8 cellular contexts compared by ENCODE assay signal in genomic region chr12:110048242-110049027, GRCh38. TPM values are rescaled to one million over a fixed set of nuclear protein-coding genes. Genes with fewer than 3 reads are reported as not detected.
DNase-seq lines count a peak whose midpoint lies in the region; ATAC-seq and TF ChIP-seq lines count a peak whose summit lies in the region.

TSS of gene C12orf76 (minus strand) at chr12:110048522. CDS start at chr12:110048495, 27 bp downstream.

- no peak for TF ChIP-seq EP300 in upper lobe of left lung (IDR thresholded peaks at IDR 0.05)

- TF ChIP-seq CTCF in GM12865 (IDR thresholded peaks at IDR 0.05; ENCODE audit: insufficient read depth, low read depth, low read length, missing control alignments) = no peak
- peak in 1 of 12 donors; percentile 5 for TF ChIP-seq CTCF in heart left ventricle (IDR thresholded peaks at IDR 0.05)
- TF ChIP-seq CTCF in upper lobe of left lung (IDR thresholded peaks at IDR 0.05) = peak in 2 of 6 experiments; percentile 23 to 36

- DNase-seq in GM12865 (ENCODE audit: low read depth) = peak; percentile 98
- peak; percentile 98 for DNase-seq in NCI-H1417 treated with DMSO at 0.1 percent for 48 hours (lab: John Stamatoyannopoulos, UW)
- peak; percentile 96 for DNase-seq in SW480 (ENCODE audit: low spot score)
- DNase-seq in activated naive CD8-positive, alpha-beta T cell treated with anti-CD3 and anti-CD28 coated beads, Interleukin-2, amount 50 U/mL, for 24 hours = peak; percentile 90
- peak; percentile 94 to 96 (median 96) for DNase-seq in heart left ventricle
- DNase-seq in pons (ENCODE audit: low spot score) = peak; percentile 99
- peak; percentile 94 to 98 for DNase-seq in upper lobe of left lung

- H3K27ac Mint-ChIP-seq in activated naive CD8-positive, alpha-beta T cell treated with anti-CD3 and anti-CD28 coated beads, Interleukin-2, amount 50 U/mL, for 24 hours = peak within 1 kb of the TSS; percentile 90

- TF ChIP-seq POLR2A in heart left ventricle (IDR thresholded peaks at IDR 0.05) (peak in 1 of 2 donors; percentile 62), upper lobe of left lung (IDR thresholded peaks at IDR 0.05) (peak in 3 of 4 donors; percentile 47 to 90 (median 69))

- H3K27me3 Mint-ChIP-seq in activated naive CD8-positive, alpha-beta T cell treated with anti-CD3 and anti-CD28 coated beads, Interleukin-2, amount 50 U/mL, for 24 hours = no peaks in the 10 kb centered on the region

- ATAC-seq in HG02763 (IDR thresholded peaks at IDR 0.05; ENCODE audit: unreplicated experiment) = peak; percentile 98
- peak; percentile 100 for ATAC-seq in activated naive CD8-positive, alpha-beta T cell treated with anti-CD3 and anti-CD28 coated beads, Interleukin-2, amount 50 U/mL, for 24 hours
- ATAC-seq in heart left ventricle = peak; percentile 95 to 99 (median 98)
- peak; percentile 98 to 100 for ATAC-seq in upper lobe of left lung (ENCODE audit: low FRiP score in 2 of 2)

- WGBS in heart left ventricle, 4 donors = 3 to 4% (median 3%) methylated on average over 28 to 47 of the region's 47 CpGs
- WGBS in upper lobe of left lung, 2 donors = 2 to 5% methylated on average over 18 to 38 of the region's 47 CpGs

- H3K27ac ChIP-seq in heart left ventricle = peak within 1 kb of the TSS in 11 of 12 donors; percentile 33 to 87 (median 72)
- peak within 1 kb of the TSS; percentile 70 to 88 (median 80) for H3K27ac ChIP-seq in upper lobe of left lung

- H3K27me3 ChIP-seq in heart left ventricle (no peaks in the 10 kb centered on the region), upper lobe of left lung (no peaks in the 10 kb centered on the region)

- H3K36me3 ChIP-seq in heart left ventricle (peaks cover 0 to 6% (median 0%) of the 10 kb centered on the region in 9 donors), upper lobe of left lung (peaks cover 0 to 11% (median 2%) of the 10 kb centered on the region in 4 donors)

- H3K9me3 Mint-ChIP-seq in activated naive CD8-positive, alpha-beta T cell treated with anti-CD3 and anti-CD28 coated beads, Interleukin-2, amount 50 U/mL, for 24 hours = no peaks in the 10 kb centered on the region

- H3K9me3 ChIP-seq in heart left ventricle = no peaks in the 10 kb centered on the region
- H3K9me3 ChIP-seq in upper lobe of left lung = no peaks in the 10 kb centered on the region

- H3K4me1 ChIP-seq in heart left ventricle = peaks cover 0 to 30% (median 16%) of the 10 kb centered on the region in 12 donors
- peaks cover 18 to 32% (median 23%) of the 10 kb centered on the region in 4 donors for H3K4me1 ChIP-seq in upper lobe of left lung

- peak within 1 kb of the TSS; percentile 83 for H3K4me3 Mint-ChIP-seq in activated naive CD8-positive, alpha-beta T cell treated with anti-CD3 and anti-CD28 coated beads, Interleukin-2, amount 50 U/mL, for 24 hours

- no peaks in the 10 kb centered on the region for H3K36me3 Mint-ChIP-seq in activated naive CD8-positive, alpha-beta T cell treated with anti-CD3 and anti-CD28 coated beads, Interleukin-2, amount 50 U/mL, for 24 hours (ENCODE audit: low read depth)

- intact Hi-C loops in heart left ventricle (cut with DNase I) = loop anchor here in 1 of 10 donors (5.0 kb wide), 1 partner anchor 51 kb away; the partner anchor contains the start of genes ANKRD13A and GIT2

- H3K4me1 Mint-ChIP-seq in activated naive CD8-positive, alpha-beta T cell treated with anti-CD3 and anti-CD28 coated beads, Interleukin-2, amount 50 U/mL, for 24 hours = peaks cover 40% of the 10 kb centered on the region

- peak within 1 kb of the TSS; percentile 86 for H3K4me3 ChIP-seq in GM12865 (ENCODE audit: low read depth, low read length)
- peak within 1 kb of the TSS; percentile 59 to 99 (median 84) for H3K4me3 ChIP-seq in heart left ventricle
- H3K4me3 ChIP-seq in upper lobe of left lung = peak within 1 kb of the TSS; percentile 72 to 96 (median 80)

RNA-seq across cellular contexts. Expression of gene C12orf76, which starts in this region (rescaled TPM):
- 10 to 100 TPM in 1 of 9 donors, 1 to 10 TPM in 8; 3.5 to 13.3 (median 4.7) TPM for total RNA-seq in heart left ventricle
- 1 to 10 TPM; 4.1 to 7.5 TPM for polyA plus RNA-seq in heart left ventricle
- 10 to 100 TPM in 5 of 6 donors, 1 to 10 TPM in 1; 8.4 to 30.5 (median 19.6) TPM for total RNA-seq in upper lobe of left lung

Comparison
In these comparisons a context has a peak if more than half of its experiments do, and no peak if none do; other contexts are left out.
1. Peak in every context shown above with its lines: DNase-seq, ATAC-seq, H3K4me3 ChIP-seq and H3K27ac ChIP-seq.